ENCODE assay signal across 5 cellular contexts in the genomic region with DNA sequence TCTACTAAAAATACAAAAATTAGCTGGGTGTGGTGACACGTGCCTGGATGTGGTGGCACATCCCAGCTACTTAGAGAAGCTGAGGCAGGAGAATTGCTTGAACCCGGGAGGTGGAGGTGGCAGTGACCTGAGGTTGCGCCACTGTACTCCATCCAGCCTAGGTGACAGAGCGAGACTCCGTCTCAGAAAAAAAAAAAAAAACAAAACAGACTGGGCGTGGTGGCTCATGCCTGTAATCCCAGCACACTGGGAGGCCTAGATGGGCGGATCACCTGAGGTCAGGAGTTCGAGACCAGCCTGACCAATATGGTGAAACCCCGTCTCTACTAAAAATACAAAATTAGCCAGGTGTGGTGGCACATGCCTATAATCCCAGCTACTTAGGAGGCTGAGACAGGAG. TPM values are rescaled to one million over a fixed set of nuclear protein-coding genes. Genes with fewer than 3 reads are reported as not detected.
"Had no signal": no experiment of that assay in that cellular context is flagged by ENCODE, and none has a peak within 500 bp of the region (broad histone marks: within the 10 kb centered on the region; RNA-seq: fewer than 3 reads in every experiment).

No MANE protein-coding gene starts in this region.

RNA-seq across cellular contexts. Expression of gene SMIM5, which starts 39.8 kb away (rescaled TPM):
- total RNA-seq: GM23248, GM23338, H1, H4, H7 had no signal
- polyA plus RNA-seq: H1 had no signal
